ENCODE assay signal across 22 cellular contexts in the genomic region with DNA sequence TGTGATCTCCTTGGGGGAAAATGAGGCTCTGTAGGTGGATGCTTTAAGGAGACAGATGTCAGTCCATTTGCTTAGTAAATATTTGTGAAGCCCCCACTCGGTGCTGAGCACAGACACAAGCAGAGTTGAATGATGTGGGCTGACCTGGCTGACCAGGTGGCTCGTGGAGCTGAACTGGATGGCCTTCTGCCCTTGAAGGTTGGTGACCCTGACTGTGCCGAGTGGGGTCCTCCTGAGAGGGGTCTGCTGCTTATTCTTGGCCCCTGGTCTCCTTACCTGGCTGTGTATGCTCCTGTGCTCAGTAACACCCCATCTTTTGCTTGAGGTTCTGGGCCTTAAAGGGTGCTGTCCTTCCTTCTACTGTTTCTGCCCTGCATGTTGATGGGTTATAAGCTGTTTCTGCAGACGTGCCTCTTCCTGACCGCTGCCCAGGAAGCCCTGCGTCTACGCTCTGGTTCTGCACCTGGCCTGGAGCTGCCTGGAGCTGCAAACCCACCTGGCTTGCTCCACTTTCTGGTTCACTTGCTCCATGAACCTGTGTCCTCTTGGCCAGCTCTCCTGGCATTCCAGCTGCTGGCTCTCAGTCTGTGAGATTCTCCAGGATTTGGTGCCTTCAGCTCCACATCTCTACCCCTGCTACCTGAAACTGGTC.
DNase-seq lines count a peak whose midpoint lies in the region; ATAC-seq, FAIRE-seq and TF ChIP-seq lines count a peak whose summit lies in the region.
"Had no signal": no experiment of that assay in that cellular context is flagged by ENCODE, and none has a peak within 500 bp of the region (broad histone marks: within the 10 kb centered on the region; RNA-seq: fewer than 3 reads in every experiment).

No MANE protein-coding gene starts in this region.

- H2BK15ac ChIP-seq in H1 (ENCODE audit: low read length), result no peak overlapping the region

- no peak overlapping the region for H4K91ac ChIP-seq in H1 (replicated peaks; ENCODE audit: insufficient read length, low read length)

- no peak overlapping the region for H3K27ac ChIP-seq in H1 (ENCODE audit: low read depth, low read length)
- H3K27ac ChIP-seq: SJSA1 had no signal

- no peak overlapping the region for H2BK20ac ChIP-seq in H1 (ENCODE audit: low read length)

- no peak for ATAC-seq in activated naive CD8-positive, alpha-beta T cell treated with anti-CD3 and anti-CD28 coated beads, Interleukin-2, amount 10 ng/mL, durations not matched to agents 7 days and 5 days (ENCODE audit: low read depth)
- no peak for ATAC-seq in activated naive CD8-positive, alpha-beta T cell treated with anti-CD3 and anti-CD28 coated beads, Interleukin-2, amount 50 U/mL, for 24 hours
- ATAC-seq in GM18519 (IDR thresholded peaks at IDR 0.05; ENCODE audit: low FRiP score, unreplicated experiment), result no peak

- no peak overlapping the region for H3K4me3 ChIP-seq in H1 (ENCODE audit: extremely low read depth in 1 of 4, insufficient read depth in 2 of 4, low read depth in 3 of 4, low read length in 4 of 4)
- H3K4me3 ChIP-seq: SJSA1 had no signal

- no peak for TF ChIP-seq CTCF in H1 (IDR thresholded peaks at IDR 0.05; ENCODE audit: control extremely low read depth in 1 of 3, insufficient read depth in 1 of 3, low read depth in 1 of 3, low read length in 3 of 3)
- TF ChIP-seq CTCF in osteocyte (IDR thresholded peaks at IDR 0.05), result no peak

- no peaks in the 10 kb centered on the region for H3K23me2 ChIP-seq in H1 (ENCODE audit: low read depth, low read length)

- H2AK5ac ChIP-seq in H1 (ENCODE audit: low read depth, low read length), result no peak overlapping the region

- no peaks in the 10 kb centered on the region; a peak in 1 of 8 replicates for H3K36me3 ChIP-seq in H1 (ENCODE audit: control insufficient read depth in 2 of 4, insufficient read depth in 4 of 4, low read length in 3 of 4)
- H3K36me3 ChIP-seq: SJSA1 had no signal

- H3K27me3 ChIP-seq in H1 (replicated peaks in 1 of 4; ENCODE audit: control insufficient read depth in 3 of 4, extremely low read depth in 1 of 4, insufficient read depth in 3 of 4, low read length in 3 of 4), result no peaks in the 10 kb centered on the region
- H3K27me3 ChIP-seq: SJSA1 had no signal

- H3K4ac ChIP-seq in H1 (replicated peaks; ENCODE audit: insufficient read length, low read depth, low read length), result no peak overlapping the region

- no peak overlapping the region for H3K9ac ChIP-seq in H1 (replicated peaks in 1 of 4; ENCODE audit: extremely low read depth in 1 of 4, low read depth in 3 of 4, low read length in 3 of 4)

- no peaks in the 10 kb centered on the region for H3K79me2 ChIP-seq in H1 (ENCODE audit: control insufficient read depth in 1 of 2, insufficient read depth in 2 of 2, low read length in 2 of 2)

- H3K4me3 Mint-ChIP-seq in activated naive CD8-positive, alpha-beta T cell treated with anti-CD3 and anti-CD28 coated beads, Interleukin-2, amount 10 ng/mL, durations not matched to agents 7 days and 5 days, result no peak overlapping the region
- no peak overlapping the region for H3K4me3 Mint-ChIP-seq in activated naive CD8-positive, alpha-beta T cell treated with anti-CD3 and anti-CD28 coated beads, Interleukin-2, amount 50 U/mL, for 24 hours
- no peak overlapping the region for H3K4me3 Mint-ChIP-seq in osteocyte (ENCODE audit: unreplicated experiment)
- H3K4me3 Mint-ChIP-seq: CD8-positive, alpha-beta memory T cell had no signal

- FAIRE-seq in H1 (lab: Jason Lieb, UNC) (no peak), frontal cortex (lab: Jason Lieb, UNC) (no peak)
- FAIRE-seq: D721Med, RCC 7860 had no signal

- no peak overlapping the region for H4K5ac ChIP-seq in H1 (ENCODE audit: insufficient read length, low read depth, low read length)

- POLR2A ChIA-PET in activated naive CD8-positive, alpha-beta T cell treated with anti-CD3 and anti-CD28 coated beads, Interleukin-2, amount 10 ng/mL, durations not matched to agents 7 days and 5 days (lab: Charles Lee), result no interaction called here
- POLR2A ChIA-PET in H1 (lab: Charles Lee; ENCODE audit: partially characterized antibody), result no interaction called here

- CTCF ChIA-PET in H1 (lab: Charles Lee; ENCODE audit: partially characterized antibody), result interaction anchor here (1.5 to 1.9 kb wide), 2 partner anchors 11 to 13 kb away, joined by 5 to 8 read pairs; no protein-coding TSS in a partner anchor

- no peaks in the 10 kb centered on the region for H3K4me1 ChIP-seq in H1 (replicated peaks in 1 of 4; ENCODE audit: control insufficient read depth in 3 of 4, insufficient read depth in 4 of 4, low read length in 3 of 4)
- H3K4me1 ChIP-seq: SJSA1 had no signal

- H3K23ac ChIP-seq in H1 (ENCODE audit: insufficient read length), result no peak overlapping the region

- no peak overlapping the region for H2BK120ac ChIP-seq in H1 (replicated peaks; ENCODE audit: low read depth, low read length)

- H3K14ac ChIP-seq in H1 (ENCODE audit: insufficient read length), result no peak overlapping the region

- H3K4me2 ChIP-seq in H1 (ENCODE audit: insufficient read depth in 1 of 2, low read depth in 2 of 2, low read length in 2 of 2), result no peak overlapping the region

- H2AFZ ChIP-seq in H1 (ENCODE audit: low read length), result no peak overlapping the region

- TF ChIP-seq POLR2A in H1 (IDR thresholded peaks at IDR 0.05; ENCODE audit: control extremely low read depth in 1 of 2, low read depth in 2 of 2, low read length in 2 of 2), result no peak

- H3K9me3 ChIP-seq in H1 (ENCODE audit: insufficient read depth in 2 of 2, low read depth in 1 of 2, low read length in 1 of 2), result no peaks in the 10 kb centered on the region
- H3K9me3 ChIP-seq: SJSA1 had no signal

- no peak overlapping the region for H2BK12ac ChIP-seq in H1 (ENCODE audit: low read depth, low read length)

- H3K36me3 Mint-ChIP-seq in activated naive CD8-positive, alpha-beta T cell treated with anti-CD3 and anti-CD28 coated beads, Interleukin-2, amount 10 ng/mL, durations not matched to agents 7 days and 5 days, result no peaks in the 10 kb centered on the region
- no peaks in the 10 kb centered on the region for H3K36me3 Mint-ChIP-seq in activated naive CD8-positive, alpha-beta T cell treated with anti-CD3 and anti-CD28 coated beads, Interleukin-2, amount 50 U/mL, for 24 hours (ENCODE audit: low read depth)
- no peaks in the 10 kb centered on the region for H3K36me3 Mint-ChIP-seq in osteocyte (ENCODE audit: unreplicated experiment)
- H3K36me3 Mint-ChIP-seq: CD8-positive, alpha-beta memory T cell had no signal

- no peaks in the 10 kb centered on the region for H3K27me3 Mint-ChIP-seq in activated naive CD8-positive, alpha-beta T cell treated with anti-CD3 and anti-CD28 coated beads, Interleukin-2, amount 10 ng/mL, durations not matched to agents 7 days and 5 days
- H3K27me3 Mint-ChIP-seq in activated naive CD8-positive, alpha-beta T cell treated with anti-CD3 and anti-CD28 coated beads, Interleukin-2, amount 50 U/mL, for 24 hours, result no peaks in the 10 kb centered on the region
- H3K27me3 Mint-ChIP-seq in osteocyte (ENCODE audit: unreplicated experiment), result no peaks in the 10 kb centered on the region

- H4K8ac ChIP-seq in H1 (ENCODE audit: extremely low read depth, insufficient read depth, low read length), result peak overlapping the region; percentile 15; the same call in 1 of the 2 replicates

- TF ChIP-seq RAD21 in H1 (IDR thresholded peaks at IDR 0.05 in 1 of 2, conservative IDR thresholded peaks at IDR 0.05 in 1 of 2; ENCODE audit: low read depth in 2 of 2, low read length in 2 of 2), result no peak

- no peak overlapping the region for H3K56ac ChIP-seq in H1 (replicated peaks; ENCODE audit: insufficient read length, low read depth, low read length)

- no peak for DNase-seq in activated naive CD8-positive, alpha-beta T cell treated with anti-CD3 and anti-CD28 coated beads, Interleukin-2, amount 10 ng/mL, durations not matched to agents 7 days and 5 days
- DNase-seq in activated naive CD8-positive, alpha-beta T cell treated with anti-CD3 and anti-CD28 coated beads, Interleukin-2, amount 50 U/mL, for 24 hours, result no peak
- DNase-seq in D341Med (ENCODE audit: low spot score) (peak; percentile 3), H1 (ENCODE audit: low read depth in 1 of 2, low spot score in 2 of 2) (no peak), osteocyte (ENCODE audit: extremely low spot score, unreplicated experiment) (peak; percentile 54), frontal cortex (ENCODE audit: low spot score in 2 of 2) (no peak)
- DNase-seq: C1 segment of cervical spinal cord; CD8-positive, alpha-beta memory T cell; DMS53; H7; Karpas-422; MV-4-11; NCI-H1105 treated with DMSO at 0.1 percent for 48 hours; NCI-H2029 treated with DMSO at 0.1 percent for 48 hours; NCI-H345; NCI-H524; NCI-H774; OCI-M1 had no signal

- no peak overlapping the region for H2BK5ac ChIP-seq in H1 (ENCODE audit: low read depth, low read length)

- TF ChIP-seq EP300 in H1 (IDR thresholded peaks at IDR 0.05; ENCODE audit: borderline replicate concordance in 1 of 2, low read depth in 2 of 2, low read length in 2 of 2), result no peak

- peak overlapping the region; percentile 15 for H3K27ac Mint-ChIP-seq in activated naive CD8-positive, alpha-beta T cell treated with anti-CD3 and anti-CD28 coated beads, Interleukin-2, amount 10 ng/mL, durations not matched to agents 7 days and 5 days
- H3K27ac Mint-ChIP-seq in activated naive CD8-positive, alpha-beta T cell treated with anti-CD3 and anti-CD28 coated beads, Interleukin-2, amount 50 U/mL, for 24 hours, result no peak overlapping the region
- H3K27ac Mint-ChIP-seq in osteocyte (ENCODE audit: unreplicated experiment), result no peak overlapping the region
- H3K27ac Mint-ChIP-seq: CD8-positive, alpha-beta memory T cell had no signal

- H3K79me1 ChIP-seq in H1 (ENCODE audit: low read depth, low read length), result 0 out of 2 replicates have a peak, but pooled peaks cover under 1% of the 10 kb centered on the region

- peaks cover 3% of the 10 kb centered on the region for H3K4me1 Mint-ChIP-seq in activated naive CD8-positive, alpha-beta T cell treated with anti-CD3 and anti-CD28 coated beads, Interleukin-2, amount 10 ng/mL, durations not matched to agents 7 days and 5 days
- H3K4me1 Mint-ChIP-seq in activated naive CD8-positive, alpha-beta T cell treated with anti-CD3 and anti-CD28 coated beads, Interleukin-2, amount 50 U/mL, for 24 hours, result no peaks in the 10 kb centered on the region
- no peaks in the 10 kb centered on the region for H3K4me1 Mint-ChIP-seq in osteocyte (ENCODE audit: unreplicated experiment)
- H3K4me1 Mint-ChIP-seq: CD8-positive, alpha-beta memory T cell had no signal

- H3K18ac ChIP-seq in H1 (ENCODE audit: extremely low read depth, low read length), result no peak overlapping the region

- no peaks in the 10 kb centered on the region for H3K9me3 Mint-ChIP-seq in activated naive CD8-positive, alpha-beta T cell treated with anti-CD3 and anti-CD28 coated beads, Interleukin-2, amount 10 ng/mL, durations not matched to agents 7 days and 5 days
- H3K9me3 Mint-ChIP-seq in activated naive CD8-positive, alpha-beta T cell treated with anti-CD3 and anti-CD28 coated beads, Interleukin-2, amount 50 U/mL, for 24 hours, result no peaks in the 10 kb centered on the region
- H3K9me3 Mint-ChIP-seq in osteocyte (ENCODE audit: unreplicated experiment), result no peaks in the 10 kb centered on the region
- H3K9me3 Mint-ChIP-seq: CD8-positive, alpha-beta memory T cell had no signal

- 89% methylated on average over 7 of the region's 7 CpGs; no CpG with 5 or more reads in 1 of the 2 experiments for WGBS in H1 (ENCODE audit: extremely low coverage in 1 of 2, insufficient coverage in 1 of 2, insufficient read length in 1 of 2, insufficient replicate concordance in 2 of 2, low coverage in 1 of 2, low lambda C conversion rate in 2 of 2, missing lambda C conversion rate in 1 of 2), 2 experiments

- no peaks in the 10 kb centered on the region for H4K20me1 ChIP-seq in H1 (replicated peaks in 1 of 2; ENCODE audit: control insufficient read depth in 1 of 2, insufficient read depth in 2 of 2, low read length in 2 of 2)

Comparison
In these comparisons a context has a peak if more than half of its experiments do, and no peak if none do; other contexts are left out.
1. DNase-seq: peak in D341Med (single experiment) and osteocyte (single experiment); none in activated naive CD8-positive, alpha-beta T cell treated with anti-CD3 and anti-CD28 coated beads, Interleukin-2, amount 10 ng/mL, durations not matched to agents 7 days and 5 days (single experiment), activated naive CD8-positive, alpha-beta T cell treated with anti-CD3 and anti-CD28 coated beads, Interleukin-2, amount 50 U/mL, for 24 hours (single experiment), H1 (0 of 2) and frontal cortex (0 of 2).